Comparison of ENCODE assay signal across 9 cellular contexts in genomic region chr15:52257734-52258062, GRCh38. TPM values are rescaled to one million over a fixed set of nuclear protein-coding genes. Genes with fewer than 3 reads are reported as not detected.
DNase-seq lines count a peak whose midpoint lies in the region; ATAC-seq, FAIRE-seq and TF ChIP-seq lines count a peak whose summit lies in the region.
"Had no signal": no experiment of that assay in that cellular context is flagged by ENCODE, and none has a peak within 500 bp of the region (broad histone marks: within the 10 kb centered on the region; RNA-seq: fewer than 3 reads in every experiment).

No MANE protein-coding gene starts in this region.

- H2BK5ac ChIP-seq in mesendoderm (ENCODE audit: low read length) = no peak overlapping the region

- H3K4me2 ChIP-seq in mesendoderm (ENCODE audit: low read length) = no peak overlapping the region

- no peak overlapping the region for H3K23ac ChIP-seq in mesendoderm (ENCODE audit: low read length)

- TF ChIP-seq CTCF in cardiac fibroblast (IDR thresholded peaks at IDR 0.05; ENCODE audit: low read depth, low read length) = no peak

- H3K27me3 ChIP-seq in mesendoderm (ENCODE audit: insufficient read depth, low read length, poor library complexity) = no peaks in the 10 kb centered on the region
- H3K27me3 ChIP-seq: suprapubic skin had no signal

- no peak for ATAC-seq in natural killer cell treated with Interleukin-12 subunit alpha and Interleukin-12 subunit beta and Interleukin-15 and Interleukin-18, amount 100 ng/mL, for 72 hours

- H3K4me1 Mint-ChIP-seq in natural killer cell treated with Interleukin-12 subunit alpha and Interleukin-12 subunit beta and Interleukin-15 and Interleukin-18, amount 100 ng/mL, for 72 hours (ENCODE audit: low read depth in 2 of 2) = peaks cover 21 to 28% of the 10 kb centered on the region in 2 donors

- peaks cover 7% of the 10 kb centered on the region for H3K4me1 ChIP-seq in mesendoderm (ENCODE audit: control insufficient read depth, low read depth, low read length)

- no peak overlapping the region for H3K9ac ChIP-seq in mesendoderm (ENCODE audit: low read length)

- DNase-seq in DMS153 treated with DMSO at 0.1 percent for 48 hours (lab: John Stamatoyannopoulos, UW; ENCODE audit: unreplicated experiment) = peak; percentile 2
- peak; percentile 9 for DNase-seq in NCI-H1105 treated with DMSO at 0.1 percent for 48 hours (lab: John Stamatoyannopoulos, UW)
- DNase-seq in cardiac fibroblast (ENCODE audit: low read depth in 2 of 2) = peak; percentile 66 to 90
- DNase-seq in mesendoderm = peak; percentile 93
- DNase-seq in NCI-H146 (lab: John Stamatoyannopoulos, UW) = no peak
- DNase-seq in natural killer cell treated with Interleukin-12 subunit alpha and Interleukin-12 subunit beta and Interleukin-15 and Interleukin-18, amount 100 ng/mL, for 72 hours (ENCODE audit: low spot score) = no peak
- no peak for DNase-seq in GM19239 (ENCODE audit: insufficient read length, low spot score)
- DNase-seq in activated gamma-delta T cell treated with Interleukin-2 at 50 U/mL for 16 hours = no peak

- H3K4ac ChIP-seq in mesendoderm (ENCODE audit: low read depth, low read length) = no peak overlapping the region

- H2BK15ac ChIP-seq in mesendoderm (replicated peaks; ENCODE audit: low read depth) = no peak overlapping the region

- no peaks in the 10 kb centered on the region for H3K36me3 Mint-ChIP-seq in natural killer cell treated with Interleukin-12 subunit alpha and Interleukin-12 subunit beta and Interleukin-15 and Interleukin-18, amount 100 ng/mL, for 72 hours

- FAIRE-seq in GM19239 (lab: Jason Lieb, UNC) = no peak

- H3K27ac ChIP-seq in mesendoderm (ENCODE audit: low read depth, low read length) = peak overlapping the region; percentile 2
- H3K27ac ChIP-seq: suprapubic skin had no signal

- no peaks in the 10 kb centered on the region for H3K79me2 ChIP-seq in mesendoderm (ENCODE audit: control insufficient read depth, insufficient read depth, low read length)

- H2BK120ac ChIP-seq in mesendoderm (ENCODE audit: low read depth, low read length) = no peak overlapping the region

- H3K4me3 ChIP-seq in cardiac fibroblast (replicated peaks in 1 of 2; ENCODE audit: low read depth in 2 of 2, low read length in 2 of 2) = no peak overlapping the region
- no peak overlapping the region for H3K4me3 ChIP-seq in mesendoderm (ENCODE audit: low read length)
- H3K4me3 ChIP-seq: suprapubic skin had no signal

- peak overlapping the region; percentile 66 for H3K18ac ChIP-seq in mesendoderm (ENCODE audit: low read length)

- no peak overlapping the region for H2AK5ac ChIP-seq in mesendoderm (ENCODE audit: low read length)

- no peaks in the 10 kb centered on the region for H3K79me1 ChIP-seq in mesendoderm (ENCODE audit: low read length)

- H4K5ac ChIP-seq in mesendoderm (ENCODE audit: low read length) = no peak overlapping the region

- H3K27me3 Mint-ChIP-seq in natural killer cell treated with Interleukin-12 subunit alpha and Interleukin-12 subunit beta and Interleukin-15 and Interleukin-18, amount 100 ng/mL, for 72 hours = no peaks in the 10 kb centered on the region

- no peaks in the 10 kb centered on the region for H3K36me3 ChIP-seq in mesendoderm (ENCODE audit: control insufficient read depth, insufficient read depth, low read length)
- H3K36me3 ChIP-seq: suprapubic skin had no signal

- H4K8ac ChIP-seq in mesendoderm (ENCODE audit: low read depth, low read length) = no peak overlapping the region

- no peak overlapping the region for H3K56ac ChIP-seq in mesendoderm (ENCODE audit: low read length)

- no peak overlapping the region for H3K27ac Mint-ChIP-seq in natural killer cell treated with Interleukin-12 subunit alpha and Interleukin-12 subunit beta and Interleukin-15 and Interleukin-18, amount 100 ng/mL, for 72 hours

- H3K9me3 Mint-ChIP-seq in natural killer cell treated with Interleukin-12 subunit alpha and Interleukin-12 subunit beta and Interleukin-15 and Interleukin-18, amount 100 ng/mL, for 72 hours = no peaks in the 10 kb centered on the region

- H3K4me3 Mint-ChIP-seq in natural killer cell treated with Interleukin-12 subunit alpha and Interleukin-12 subunit beta and Interleukin-15 and Interleukin-18, amount 100 ng/mL, for 72 hours = no peak overlapping the region

- WGBS in mesendoderm (ENCODE audit: extremely low coverage, insufficient coverage, low lambda C conversion rate) = no CpG with 5 or more reads among the region's 5 CpGs

RNA-seq across cellular contexts. Expression of gene MYO5C, which starts 37.9 kb away (rescaled TPM):
- polyA plus RNA-seq in mesendoderm (2013, experiment 1 of 2) = 7.4 TPM
- 8.0 TPM for polyA plus RNA-seq in mesendoderm (2013, experiment 2 of 2)
- total RNA-seq in natural killer cell treated with Interleukin-12 subunit alpha and Interleukin-12 subunit beta and Interleukin-15 and Interleukin-18, amount 100 ng/mL, for 72 hours = under 1 TPM; 0.42 to 0.45 TPM

Comparison
In these comparisons a context has a peak if more than half of its experiments do, and no peak if none do; other contexts are left out.
1. DNase-seq: peak in DMS153 treated with DMSO at 0.1 percent for 48 hours (single experiment), NCI-H1105 treated with DMSO at 0.1 percent for 48 hours (single experiment), cardiac fibroblast (2 of 2) and mesendoderm (single experiment); none in NCI-H146 (single experiment), natural killer cell treated with Interleukin-12 subunit alpha and Interleukin-12 subunit beta and Interleukin-15 and Interleukin-18, amount 100 ng/mL, for 72 hours (single experiment), GM19239 (single experiment) and activated gamma-delta T cell treated with Interleukin-2 at 50 U/mL for 16 hours (single experiment).